In the genomic region with DNA sequence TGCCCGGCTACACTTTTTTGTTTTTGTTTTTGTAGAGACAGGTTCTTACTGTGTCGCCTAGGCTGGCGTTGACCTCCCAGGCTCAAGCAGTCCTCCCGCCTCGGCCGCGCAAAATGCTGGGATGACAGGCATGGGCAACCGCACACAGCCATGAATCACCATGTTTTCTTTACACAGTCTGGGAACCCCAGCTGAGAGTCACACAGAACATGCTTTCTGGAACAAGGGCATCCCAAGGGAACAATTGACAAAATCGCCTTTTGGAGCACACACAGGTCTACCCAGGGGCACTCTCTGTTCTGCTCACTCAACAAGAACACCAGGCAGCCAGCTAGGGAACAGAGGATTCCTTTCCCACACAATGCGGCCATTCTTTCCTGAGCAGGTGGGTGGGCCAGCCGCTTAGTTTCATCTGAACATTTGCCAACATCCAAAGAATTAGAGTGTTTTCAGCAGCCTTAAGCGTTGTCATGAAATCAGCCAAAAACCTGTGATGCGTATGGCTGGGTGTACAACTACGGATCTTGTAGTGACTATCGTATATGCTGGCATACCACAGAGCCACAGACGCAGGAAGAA, we compare ENCODE assay signal across 8 cellular contexts. TPM values are rescaled to one million over a fixed set of nuclear protein-coding genes. Genes with fewer than 3 reads are reported as not detected.
A peak's percentile ranks its signal among the peaks of the same experiment; 100 is the strongest.
DNase-seq lines count a peak whose midpoint lies in the region; ATAC-seq and TF ChIP-seq lines count a peak whose summit lies in the region.

No MANE protein-coding gene starts in this region.

- ATAC-seq in GM23338 = peak; percentile 71

- no peaks in the 10 kb centered on the region for H3F3A ChIP-seq in GM23338 (replicated peaks; ENCODE audit: low read depth)

- H4K20me1 ChIP-seq in GM23338 (replicated peaks; ENCODE audit: insufficient read depth) = 0 out of 2 replicates have a peak, but pooled peaks cover 3% of the 10 kb centered on the region

- no peak overlapping the region for H3K4me3 Mint-ChIP-seq in GM23338

- H3K4me1 Mint-ChIP-seq in GM23338 = peaks cover 20% of the 10 kb centered on the region

- H3K27ac Mint-ChIP-seq in GM23338 = peak overlapping the region; percentile 11; the same call in 1 of the 2 replicates

- no peaks in the 10 kb centered on the region for H3K27me3 ChIP-seq in GM23338 (ENCODE audit: insufficient read depth)
- H3K27me3 ChIP-seq in SJSA1 (replicated peaks) = no peaks in the 10 kb centered on the region
- no peaks in the 10 kb centered on the region for H3K27me3 ChIP-seq in skeletal muscle satellite cell (ENCODE audit: control insufficient read depth, insufficient read depth, low read length)

- H3K4me3 ChIP-seq in GM23338 (no peak overlapping the region), SJSA1 (no peak overlapping the region), skeletal muscle satellite cell (ENCODE audit: low read length) (peak overlapping the region; percentile 33)

- no peak overlapping the region for H3K27ac ChIP-seq in GM23338 (ENCODE audit: low read depth)
- no peak overlapping the region for H3K27ac ChIP-seq in SJSA1

- H3K9me3 ChIP-seq in SJSA1 (replicated peaks) = no peaks in the 10 kb centered on the region
- H3K9me3 ChIP-seq in skeletal muscle satellite cell (replicated peaks; ENCODE audit: low read length) = no peaks in the 10 kb centered on the region

- H3K36me3 Mint-ChIP-seq in GM23338 (ENCODE audit: low read depth) = peaks cover 5% of the 10 kb centered on the region; the same call in 2 of the 3 replicates

- H3K4me2 ChIP-seq in GM23338 (no peak overlapping the region; the same call in 1 of the 2 replicates), skeletal muscle satellite cell (ENCODE audit: low read length) (peak overlapping the region; percentile 71)

- no peaks in the 10 kb centered on the region for H3K36me3 ChIP-seq in GM23338 (ENCODE audit: insufficient read depth)
- no peaks in the 10 kb centered on the region for H3K36me3 ChIP-seq in SJSA1
- no peaks in the 10 kb centered on the region for H3K36me3 ChIP-seq in skeletal muscle satellite cell (ENCODE audit: insufficient read depth, low read length)

- H3K79me2 ChIP-seq in GM23338 (replicated peaks; ENCODE audit: insufficient read depth) = peaks cover 71% of the 10 kb centered on the region

- no peak overlapping the region for H2AFZ ChIP-seq in GM23338

- DNase-seq in GM23338 (ENCODE audit: low spot score) (no peak), SJSA1 (ENCODE audit: low read depth in 1 of 2, low spot score in 2 of 2) (peak; percentile 63 to 69), glomerular visceral epithelial cell (ENCODE audit: extremely low spot score) (peak; percentile 73), KBM-7 (no peak), HuH-7.5 (ENCODE audit: low spot score) (no peak)
- no peak for DNase-seq in stimulated activated naive CD4-positive, alpha-beta T cell (lab: John Stamatoyannopoulos, UW)
- no peak for DNase-seq in NK-92 treated with Interleukin-12 subunit alpha and Interleukin-12 subunit beta, amount 100 ng/mL, for 24 hours (lab: John Stamatoyannopoulos, UW)

- H3K27me3 Mint-ChIP-seq in GM23338 (ENCODE audit: insufficient read depth, low read depth, poor library complexity) = no peaks in the 10 kb centered on the region

- in situ Hi-C loops in KBM-7 (cut with MboI; ENCODE audit: low pct_unique_long_range_greater_than_20kb, low sequenced_read_pairs) = no loop called here

- no peak for TF ChIP-seq CTCF in GM23338 (conservative IDR thresholded peaks at IDR 0.05; ENCODE audit: low read depth in 2 of 2)

- H3K9me2 ChIP-seq in GM23338 (ENCODE audit: insufficient read depth) = no peaks in the 10 kb centered on the region

- H3K4me1 ChIP-seq in GM23338 (ENCODE audit: insufficient read depth) (peaks cover 6% of the 10 kb centered on the region; the same call in 1 of the 2 replicates), SJSA1 (replicated peaks) (peaks cover 20% of the 10 kb centered on the region), skeletal muscle satellite cell (ENCODE audit: control insufficient read depth, insufficient read depth, low read length) (peaks cover 20% of the 10 kb centered on the region)

- peaks cover 4% of the 10 kb centered on the region; the same call in 1 of the 3 replicates for H3K9me3 Mint-ChIP-seq in GM23338

- H3K9ac ChIP-seq in skeletal muscle satellite cell (ENCODE audit: low read depth, low read length) = no peak overlapping the region

TF ChIP-seq in GM23338, 12 proteins besides CTCF, POLR2A, EP300 and RAD21 (continues in another document):
- TF ChIP-seq EZH2phosphoT487 (IDR thresholded peaks at IDR 0.05; ENCODE audit: unreplicated experiment) (no peak), NANOG (IDR thresholded peaks at IDR 0.05; ENCODE audit: borderline replicate concordance) (no peak), EZH2 (IDR thresholded peaks at IDR 0.05; ENCODE audit: low read depth, unreplicated experiment) (no peak), STAT1 (IDR thresholded peaks at IDR 0.05; ENCODE audit: unreplicated experiment) (no peak), POLR2AphosphoS5 (IDR thresholded peaks at IDR 0.05; ENCODE audit: low read depth) (no peak), ZNF114 (CRISPR knock-in tag; IDR thresholded peaks at IDR 0.05) (no peak)
- TF ChIP-seq, protein P1, sequence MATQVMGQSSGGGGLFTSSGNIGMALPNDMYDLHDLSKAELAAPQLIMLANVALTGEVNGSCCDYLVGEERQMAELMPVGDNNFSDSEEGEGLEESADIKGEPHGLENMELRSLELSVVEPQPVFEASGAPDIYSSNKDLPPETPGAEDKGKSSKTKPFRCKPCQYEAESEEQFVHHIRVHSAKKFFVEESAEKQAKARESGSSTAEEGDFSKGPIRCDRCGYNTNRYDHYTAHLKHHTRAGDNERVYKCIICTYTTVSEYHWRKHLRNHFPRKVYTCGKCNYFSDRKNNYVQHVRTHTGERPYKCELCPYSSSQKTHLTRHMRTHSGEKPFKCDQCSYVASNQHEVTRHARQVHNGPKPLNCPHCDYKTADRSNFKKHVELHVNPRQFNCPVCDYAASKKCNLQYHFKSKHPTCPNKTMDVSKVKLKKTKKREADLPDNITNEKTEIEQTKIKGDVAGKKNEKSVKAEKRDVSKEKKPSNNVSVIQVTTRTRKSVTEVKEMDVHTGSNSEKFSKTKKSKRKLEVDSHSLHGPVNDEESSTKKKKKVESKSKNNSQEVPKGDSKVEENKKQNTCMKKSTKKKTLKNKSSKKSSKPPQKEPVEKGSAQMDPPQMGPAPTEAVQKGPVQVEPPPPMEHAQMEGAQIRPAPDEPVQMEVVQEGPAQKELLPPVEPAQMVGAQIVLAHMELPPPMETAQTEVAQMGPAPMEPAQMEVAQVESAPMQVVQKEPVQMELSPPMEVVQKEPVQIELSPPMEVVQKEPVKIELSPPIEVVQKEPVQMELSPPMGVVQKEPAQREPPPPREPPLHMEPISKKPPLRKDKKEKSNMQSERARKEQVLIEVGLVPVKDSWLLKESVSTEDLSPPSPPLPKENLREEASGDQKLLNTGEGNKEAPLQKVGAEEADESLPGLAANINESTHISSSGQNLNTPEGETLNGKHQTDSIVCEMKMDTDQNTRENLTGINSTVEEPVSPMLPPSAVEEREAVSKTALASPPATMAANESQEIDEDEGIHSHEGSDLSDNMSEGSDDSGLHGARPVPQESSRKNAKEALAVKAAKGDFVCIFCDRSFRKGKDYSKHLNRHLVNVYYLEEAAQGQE (IDR thresholded peaks at IDR 0.05; ENCODE audit: unreplicated experiment) = no peak

RNA-seq across cellular contexts. Expression of a gene that starts 15.7 kb away (rescaled TPM):
- total RNA-seq in GM23338 (2014; rRNA removed; shearing (Covaris generic)) = 43.5 and 71.8 TPM in 2 replicates
- 11.7 and 12.9 TPM in 2 replicates for polyA plus RNA-seq in GM23338 (2016; fragmentation: Nextera tagmentation; extraction: Ambion mirVana)
- 3.7 and 8.3 TPM in 2 replicates for total RNA-seq in SJSA1 (2014; rRNA removed; shearing (Covaris generic))
- total RNA-seq in skeletal muscle satellite cell (2012; rRNA removed) = 11.4 and 12.9 TPM in 2 replicates

Comparison
In these comparisons a context has a peak if more than half of its experiments do, and no peak if none do; other contexts are left out.
1. DNase-seq: peak in SJSA1 (2 of 2) and glomerular visceral epithelial cell (single experiment); none in GM23338 (single experiment), stimulated activated naive CD4-positive, alpha-beta T cell (0 of 6), KBM-7 (single experiment), HuH-7.5 (single experiment) and NK-92 treated with Interleukin-12 subunit alpha and Interleukin-12 subunit beta, amount 100 ng/mL, for 24 hours (single experiment).